17 cellular contexts compared by ENCODE assay signal in the genomic region with DNA sequence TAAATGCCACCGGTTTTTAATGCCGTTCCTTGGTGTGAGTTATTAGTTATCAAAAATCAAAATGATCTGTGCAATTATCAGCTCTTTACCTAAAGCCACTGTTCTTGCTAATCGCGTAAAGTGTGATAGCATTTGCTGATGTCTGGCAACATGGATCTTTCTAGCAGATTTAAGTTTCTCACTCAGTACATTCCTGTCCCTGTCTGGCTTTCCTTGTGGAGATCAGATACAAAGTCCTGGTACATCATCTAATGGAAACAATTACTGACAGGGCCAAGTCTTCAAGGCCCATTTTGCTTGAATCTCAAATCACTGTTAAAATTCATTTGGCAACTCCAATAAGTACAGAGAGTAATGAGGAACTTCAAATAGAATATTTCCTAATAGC.
"Had no signal": no experiment of that assay in that cellular context is flagged by ENCODE, and none has a peak within 500 bp of the region (broad histone marks: within the 10 kb centered on the region; RNA-seq: fewer than 3 reads in every experiment).

No MANE protein-coding gene starts in this region.

- H3K27me3 Mint-ChIP-seq: activated naive CD4-positive, alpha-beta T cell treated with anti-CD3 and anti-CD28 coated beads, Interleukin-2, amount 10 ng/mL, durations not matched to agents 7 days and 5 days; activated naive CD8-positive, alpha-beta T cell treated with anti-CD3 and anti-CD28 coated beads, Interleukin-2, amount 50 U/mL, for 24 hours; central memory CD8-positive, alpha-beta T cell; progenitor cell of endocrine pancreas; stimulated activated naive B cell treated with anti-CD40 and anti-IgM and Interleukin-4, amounts not matched to agents 10 μg/mL and 1 μg/mL and 100 μg/mL, for 72 hours had no signal

- H3K27ac Mint-ChIP-seq: activated naive CD4-positive, alpha-beta T cell treated with anti-CD3 and anti-CD28 coated beads, Interleukin-2, amount 10 ng/mL, durations not matched to agents 7 days and 5 days; activated naive CD8-positive, alpha-beta T cell treated with anti-CD3 and anti-CD28 coated beads, Interleukin-2, amount 50 U/mL, for 24 hours; progenitor cell of endocrine pancreas; stimulated activated naive B cell treated with anti-CD40 and anti-IgM and Interleukin-4, amounts not matched to agents 10 μg/mL and 1 μg/mL and 100 μg/mL, for 72 hours had no signal

- H3K36me3 ChIP-seq: lower lobe of right lung, upper lobe of right lung had no signal

- H3K4me1 ChIP-seq: lower lobe of right lung, upper lobe of right lung had no signal

- H3K27ac ChIP-seq: coronary artery, lower lobe of right lung, upper lobe of right lung had no signal

- DNase-seq: activated CD4-positive, alpha-beta T cell treated with anti-CD3 and anti-CD28 coated beads, Interleukin-2, amount 50 U/mL, for 1 hour; activated CD4-positive, CD25-positive, alpha-beta regulatory T cell treated with anti-CD3 and anti-CD28 coated beads, Interleukin-2, amount 50 U/mL, for 72 hours; activated CD8-positive, alpha-beta memory T cell treated with anti-CD3 and anti-CD28 coated beads, Interleukin-2, amount 50 U/mL, for 4 hours; activated effector memory CD4-positive, alpha-beta T cell treated with Interleukin-2 at 50 U/mL for 16 hours; activated naive CD4-positive, alpha-beta T cell treated with anti-CD3 and anti-CD28 coated beads, Interleukin-2, amount 10 ng/mL, durations not matched to agents 7 days and 5 days; activated naive CD8-positive, alpha-beta T cell treated with anti-CD3 and anti-CD28 coated beads, Interleukin-2, amount 50 U/mL, for 24 hours; activated T-cell treated with anti-CD3 and anti-CD28 coated beads, Interleukin-2, amount 50 U/mL, for 4 hours; aorta; hippocampal formation; lower lobe of right lung; stimulated activated naive B cell treated with anti-CD40 and anti-IgM and Interleukin-4, amounts not matched to agents 10 μg/mL and 1 μg/mL and 100 μg/mL, for 72 hours; T1000; upper lobe of right lung had no signal

- H3K4me3 ChIP-seq: coronary artery, lower lobe of right lung, upper lobe of right lung had no signal

- H3K9me3 Mint-ChIP-seq: central memory CD8-positive, alpha-beta T cell; neural crest cell had no signal

- H3K27me3 ChIP-seq: upper lobe of right lung had no signal

- H3K36me3 Mint-ChIP-seq: activated naive CD4-positive, alpha-beta T cell treated with anti-CD3 and anti-CD28 coated beads, Interleukin-2, amount 10 ng/mL, durations not matched to agents 7 days and 5 days had no signal

- H3K4me3 Mint-ChIP-seq: activated naive CD4-positive, alpha-beta T cell treated with anti-CD3 and anti-CD28 coated beads, Interleukin-2, amount 10 ng/mL, durations not matched to agents 7 days and 5 days; activated naive CD8-positive, alpha-beta T cell treated with anti-CD3 and anti-CD28 coated beads, Interleukin-2, amount 50 U/mL, for 24 hours; activated T-cell treated with anti-CD3 and anti-CD28 coated beads, Interleukin-2, amount 50 U/mL, for 4 hours; central memory CD8-positive, alpha-beta T cell; neural crest cell; stimulated activated naive B cell treated with anti-CD40 and anti-IgM and Interleukin-4, amounts not matched to agents 10 μg/mL and 1 μg/mL and 100 μg/mL, for 72 hours had no signal

- H3K9me3 ChIP-seq: lower lobe of right lung, upper lobe of right lung had no signal
